In the genomic region with DNA sequence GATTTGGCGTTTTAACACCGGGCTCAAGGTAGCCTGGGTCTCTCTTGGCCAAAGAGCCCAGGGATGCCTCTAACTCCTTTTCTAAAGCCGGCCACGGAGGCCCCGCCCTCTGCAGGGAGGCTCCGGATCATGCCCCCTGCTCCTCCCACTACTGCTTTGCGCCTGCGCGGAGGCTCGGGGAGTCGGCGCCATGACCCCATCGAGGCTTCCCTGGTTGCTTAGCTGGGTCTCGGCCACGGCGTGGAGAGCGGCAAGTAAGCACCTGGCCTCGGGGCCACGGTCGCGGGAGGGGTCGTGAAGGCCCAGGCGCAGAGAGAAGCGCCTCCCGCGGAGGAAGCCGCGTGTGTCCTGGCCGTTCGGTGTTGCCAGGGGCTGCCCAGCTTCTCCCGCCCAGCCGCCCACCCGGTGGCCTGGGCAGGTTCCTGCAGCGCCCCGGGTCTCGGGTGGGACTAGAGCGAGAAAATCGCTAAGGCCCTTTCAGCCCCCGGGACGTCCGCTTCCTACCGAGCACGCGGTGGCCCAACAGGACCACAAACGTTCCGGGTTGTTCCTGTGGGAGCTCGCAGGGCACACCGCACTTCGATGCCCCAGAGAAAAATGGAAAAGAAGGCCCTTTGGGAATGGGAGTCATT, we compare ENCODE assay signal across 8 cellular contexts. TPM values are rescaled to one million over a fixed set of nuclear protein-coding genes. Genes with fewer than 3 reads are reported as not detected.
DNase-seq lines count a peak whose midpoint lies in the region; ATAC-seq and TF ChIP-seq lines count a peak whose summit lies in the region.

A gene (plus strand): TSS at position 180 of the 632 bp plus-strand sequence. CDS start 11 bp downstream, at position 191.

- DNase-seq in GM13977 (ENCODE audit: low spot score): peak; percentile 95
- DNase-seq in NCI-H146 (lab: John Stamatoyannopoulos, UW): peak; percentile 95
- peak; percentile 88 to 97 (median 94) for DNase-seq in T-cell
- DNase-seq in amniotic stem cell (lab: John Stamatoyannopoulos, UW): peak; percentile 38
- DNase-seq in left ventricle myocardium inferior: peak; percentile 93
- peak; percentile 88 for DNase-seq in progenitor cell of endocrine pancreas (ENCODE audit: low spot score, unreplicated experiment)
- DNase-seq in upper lobe of right lung: peak; percentile 98

- H3K4me3 Mint-ChIP-seq in T-cell: peak within 1 kb of the TSS; percentile 82 to 87 (median 86)
- peak within 1 kb of the TSS; percentile 79 for H3K4me3 Mint-ChIP-seq in progenitor cell of endocrine pancreas (ENCODE audit: low read depth)

- H3K9me3 ChIP-seq in left ventricle myocardium inferior (replicated peaks): no peaks in the 10 kb centered on the region
- H3K9me3 ChIP-seq in upper lobe of right lung: no peaks in the 10 kb centered on the region

- H3K4me1 ChIP-seq in left ventricle myocardium inferior: peaks cover 22% of the 10 kb centered on the region
- peaks cover 5% of the 10 kb centered on the region for H3K4me1 ChIP-seq in upper lobe of right lung

- H3K4me1 Mint-ChIP-seq in T-cell (peaks cover 7 to 24% (median 21%) of the 10 kb centered on the region in 3 donors), progenitor cell of endocrine pancreas (ENCODE audit: low read depth) (peaks cover 4% of the 10 kb centered on the region)

- peaks cover 11% of the 10 kb centered on the region for H3K36me3 Mint-ChIP-seq in T-cell
- H3K36me3 Mint-ChIP-seq in progenitor cell of endocrine pancreas (ENCODE audit: insufficient read depth): peaks cover 12% of the 10 kb centered on the region

- in situ Hi-C loops in GM13977 (cut with MboI; ENCODE audit: low pct_unique_long_range_greater_than_20kb, low sequenced_read_pairs, unreplicated experiment): no loop called here

- no peak for TF ChIP-seq CTCF in GM13977 (IDR thresholded peaks at IDR 0.05; ENCODE audit: extremely low read depth, insufficient read depth, missing control alignments)
- peak; percentile 46 for TF ChIP-seq CTCF in left ventricle myocardium inferior (IDR thresholded peaks at IDR 0.05; ENCODE audit: borderline replicate concordance)
- TF ChIP-seq CTCF in progenitor cell of endocrine pancreas (IDR thresholded peaks at IDR 0.05; ENCODE audit: unreplicated experiment): peak; percentile 41
- TF ChIP-seq CTCF in upper lobe of right lung (IDR thresholded peaks at IDR 0.05): peak; percentile 23

- H3K27me3 Mint-ChIP-seq in T-cell (no peaks in the 10 kb centered on the region), progenitor cell of endocrine pancreas (no peaks in the 10 kb centered on the region)

- peaks cover 0 to 4% (median 0%) of the 10 kb centered on the region in 3 donors for H3K9me3 Mint-ChIP-seq in T-cell
- peaks cover 3% of the 10 kb centered on the region for H3K9me3 Mint-ChIP-seq in progenitor cell of endocrine pancreas (ENCODE audit: low read depth)

- H3K27ac Mint-ChIP-seq in T-cell (peak within 1 kb of the TSS; percentile 87 to 89), progenitor cell of endocrine pancreas (peak within 1 kb of the TSS; percentile 90)

- H3K27me3 ChIP-seq in left ventricle myocardium inferior (ENCODE audit: low read depth) (no peaks in the 10 kb centered on the region), upper lobe of right lung (no peaks in the 10 kb centered on the region)

- intact Hi-C loops in left ventricle myocardium inferior (cut with micrococcal nuclease) (loop anchor here (10.0 kb wide), 1 partner anchor 98 kb away; a partner anchor contains a TSS), upper lobe of right lung (cut with DNase I) (no loop called here)

- POLR2A ChIA-PET in T-cell (lab: Charles Lee): interaction anchor here in 1 of 2 donors (0.6 to 0.7 kb wide), 2 partner anchors 9 to 10 kb away, joined by 4 to 8 read pairs; no protein-coding TSS in a partner anchor

- CTCF ChIA-PET in T-cell (lab: Charles Lee): interaction anchor here (0.6 to 1.5 kb wide), 7 partner anchors 17 to 770 kb away, joined by 3 to 5 read pairs (median 3); a partner anchor contains a TSS

- H3K36me3 ChIP-seq in left ventricle myocardium inferior (peaks cover 4% of the 10 kb centered on the region), upper lobe of right lung (no peaks in the 10 kb centered on the region)

- peak within 1 kb of the TSS; percentile 82 for H3K4me3 ChIP-seq in left ventricle myocardium inferior
- H3K4me3 ChIP-seq in upper lobe of right lung: peak within 1 kb of the TSS; percentile 87

- peak within 1 kb of the TSS; percentile 91 for H3K27ac ChIP-seq in left ventricle myocardium inferior (replicated peaks)
- peak within 1 kb of the TSS; percentile 92 for H3K27ac ChIP-seq in upper lobe of right lung

- peak; percentile 99 for ATAC-seq in HG02870 (IDR thresholded peaks at IDR 0.05; ENCODE audit: unreplicated experiment)
- ATAC-seq in T-cell (replicated peaks in 1 of 4): peak; percentile 99 to 100 (median 99)
- peak; percentile 100 for ATAC-seq in upper lobe of right lung

RNA-seq across cellular contexts. Expression of the gene that starts here (rescaled TPM):
- total RNA-seq in T-cell: 10 to 100 TPM in 2 of 5 donors, 1 to 10 TPM in 3; 4.0 to 13.4 (median 8.3) TPM
- 17.7 TPM for total RNA-seq in left ventricle myocardium inferior
- total RNA-seq in progenitor cell of endocrine pancreas: 14.9 and 17.2 TPM in 2 replicates
- 9.2 TPM for total RNA-seq in upper lobe of right lung

Comparison
In these comparisons a context has a peak if more than half of its experiments do, and no peak if none do; other contexts are left out.
1. Peak in every context shown above with its lines: DNase-seq, ATAC-seq, H3K4me3 ChIP-seq and H3K27ac ChIP-seq.
2. DNase-seq: peak in every context shown above with its lines; median percentile 98 in upper lobe of right lung; 95 in GM13977; 95 in NCI-H146; 94 in T-cell; 93 in left ventricle myocardium inferior; 88 in progenitor cell of endocrine pancreas; 38 in amniotic stem cell.